In genomic region chr15:81547517-81548132, GRCh38 we compare ENCODE assay signal across 32 cellular contexts.
"Had no signal": no experiment of that assay in that cellular context is flagged by ENCODE, and none has a peak within 500 bp of the region (broad histone marks: within the 10 kb centered on the region; RNA-seq: fewer than 3 reads in every experiment).

No MANE protein-coding gene starts in this region.

- H3K4me1 ChIP-seq: Peyer's patch, SJSA1 had no signal

- DNase-seq: activated CD4-positive, alpha-beta T cell treated with anti-CD3 and anti-CD28 coated beads, Interleukin-2, amount 10 ng/mL, durations not matched to agents 24 days and 14 days; activated CD4-positive, alpha-beta T cell treated with anti-CD3 and anti-CD28 coated beads, Interleukin-2, amount 50 U/mL, for 4 hours; activated CD4-positive, CD25-positive, alpha-beta regulatory T cell; activated CD8-positive, alpha-beta T cell treated with anti-CD3 and anti-CD28 coated beads for 36 hours; activated gamma-delta T cell; activated naive CD4-positive, alpha-beta T cell treated with Interleukin-2 at 50 U/mL for 16 hours; activated naive CD8-positive, alpha-beta T cell treated with anti-CD3 and anti-CD28 coated beads, Interleukin-2, amount 10 ng/mL, durations not matched to agents 7 days and 5 days; activated T-cell treated with anti-CD3 and anti-CD28 coated beads, Interleukin-2, amount 50 U/mL, for 24 hours; caudate nucleus; cerebellar nuclear complex; Karpas-422; KBM-7; NCI-H1048; NCI-H1105 treated with DMSO at 0.1 percent for 48 hours; NCI-H1436; NCI-H1694; NCI-H1930; NCI-H2081 treated with DMSO at 0.1 percent for 48 hours; NCI-H226; NCI-H524; NCI-H69; NCI-H82; NK-92 treated with Interleukin-12 subunit alpha and Interleukin-12 subunit beta, amount 100 ng/mL, for 24 hours; Peyer's patch; RPMI8226; SHP77 treated with DMSO at 0.1 percent for 48 hours; T1000; WERI-Rb-1 had no signal

- FAIRE-seq: astrocyte, bronchial epithelial cell had no signal

- H3K9me3 ChIP-seq: MG63, Peyer's patch, SJSA1 had no signal

- H3K27ac ChIP-seq: Peyer's patch, SJSA1, WERI-Rb-1 had no signal

- H3K4me3 ChIP-seq: MG63, Peyer's patch, SJSA1 had no signal

- H3K36me3 ChIP-seq: MG63, Peyer's patch, SJSA1, WERI-Rb-1 had no signal

- H3K27me3 ChIP-seq: MG63, Peyer's patch, SJSA1 had no signal
